Comparison of ENCODE assay signal across 11 cellular contexts in the genomic region with DNA sequence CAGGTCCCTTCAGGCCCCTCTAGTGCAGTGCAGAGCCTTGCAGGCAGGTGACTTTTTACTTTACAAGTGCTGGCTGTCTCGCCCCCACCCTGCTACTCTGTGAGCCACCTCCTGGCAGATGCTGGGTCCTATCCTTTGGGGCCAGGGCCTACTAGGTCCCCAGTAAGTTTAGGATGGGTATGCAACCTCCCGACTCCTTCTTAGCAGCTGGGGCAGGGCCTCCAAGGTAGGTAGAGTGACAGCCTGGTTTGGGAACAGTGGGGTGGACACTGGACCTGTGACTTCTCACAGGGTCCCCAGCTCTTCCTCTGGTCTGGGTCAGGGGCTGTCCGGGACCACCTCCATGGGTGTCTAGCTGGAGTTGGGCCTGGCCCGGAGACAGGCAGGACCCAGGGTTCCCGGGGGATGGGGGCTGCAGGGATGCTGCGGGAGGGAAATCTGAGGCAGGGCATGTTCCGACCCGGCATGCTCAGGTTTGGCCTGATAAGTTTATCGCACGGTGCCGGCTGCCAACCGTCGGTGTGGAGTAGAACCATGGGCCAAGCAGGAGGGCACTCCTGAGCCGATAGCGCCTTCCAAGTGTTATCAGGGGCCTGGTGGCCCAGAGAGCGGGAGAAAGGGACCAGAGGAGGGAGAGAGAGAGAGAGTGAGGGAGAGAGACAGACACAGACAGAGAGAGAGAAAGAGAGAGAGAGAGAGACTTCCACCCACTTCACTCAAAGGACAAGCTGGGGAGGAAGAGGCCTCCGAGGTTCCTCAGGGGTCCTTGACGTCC. TPM values are rescaled to one million over a fixed set of nuclear protein-coding genes. Genes with fewer than 3 reads are reported as not detected.
"Had no signal": no experiment of that assay in that cellular context is flagged by ENCODE, and none has a peak within 500 bp of the region (broad histone marks: within the 10 kb centered on the region; RNA-seq: fewer than 3 reads in every experiment).

No MANE protein-coding gene starts in this region.

- H3K4me3 ChIP-seq: ovary had no signal

- H3K36me3 ChIP-seq: ovary had no signal

- DNase-seq: activated CD4-positive, alpha-beta memory T cell treated with anti-CD3 and anti-CD28 coated beads, Interleukin-2, amount 10 ng/mL, durations not matched to agents 7 days and 5 days; activated gamma-delta T cell treated with Interleukin-2 at 50 U/mL for 16 hours; activated T-cell treated with anti-CD3 and anti-CD28 coated beads, Interleukin-2, amount 50 U/mL, for 48 hours; foreskin melanocyte; head of caudate nucleus; ovary had no signal

- H3K27ac ChIP-seq: ovary, VCaP had no signal

- H3K27me3 ChIP-seq: ovary had no signal

- H3K9me3 ChIP-seq: ovary had no signal

RNA-seq across cellular contexts. Expression of a gene that starts 20.6 kb away (rescaled TPM):
- total RNA-seq: activated CD4-positive, alpha-beta memory T cell treated with anti-CD3 and anti-CD28 coated beads, Interleukin-2, amount 10 ng/mL, durations not matched to agents 7 days and 5 days; astrocyte; endothelial cell of umbilical vein; neural crest cell; ovary; T-helper 2 cell treated with Interferon-gamma antibody and Interleukin-4, amounts not matched to agents 100 ng/mL and 5 ng/mL, for 36 hours had no signal
